1 cellular context compared by ENCODE assay signal in genomic region chr2:164810843-164811242, GRCh38.
TF ChIP-seq lines count a peak whose summit lies in the region.

No MANE protein-coding gene starts in this region.

TF ChIP-seq in IMR-90, 13 proteins besides CTCF, POLR2A, EP300 and RAD21 (continued from another document):
- TF ChIP-seq USF2 (IDR thresholded peaks at IDR 0.05; ENCODE audit: low read depth, low read length) (no peak), NFE2L2 (IDR thresholded peaks at IDR 0.05; ENCODE audit: low read depth, low read length) (no peak), MAFK (IDR thresholded peaks at IDR 0.05; ENCODE audit: low read depth, low read length) (no peak), MAZ (IDR thresholded peaks at IDR 0.05; ENCODE audit: borderline replicate concordance, low read depth, low read length) (no peak), FOS (IDR thresholded peaks at IDR 0.05; ENCODE audit: low read depth, low read length) (no peak)
